In the genomic region with DNA sequence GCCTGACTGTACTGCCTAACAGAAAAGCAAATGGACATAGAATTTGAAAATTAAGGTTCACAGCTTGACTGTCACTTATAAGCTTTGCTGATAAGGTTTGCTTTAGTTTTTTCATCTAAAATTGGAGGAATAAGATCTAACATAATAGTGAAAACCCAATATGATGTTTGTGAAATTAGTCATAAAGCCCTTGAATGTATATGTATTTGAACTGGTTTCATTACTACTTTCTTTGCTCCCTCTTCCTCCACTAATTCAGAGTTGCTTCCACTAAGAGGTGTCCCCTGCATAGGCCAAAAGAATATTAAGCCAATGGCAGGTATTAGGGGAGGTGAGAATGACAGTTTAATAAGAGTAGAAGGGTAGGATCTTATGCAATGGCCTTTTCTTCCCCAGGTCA, we compare ENCODE assay signal across 23 cellular contexts.
"Had no signal": no experiment of that assay in that cellular context is flagged by ENCODE, and none has a peak within 500 bp of the region (broad histone marks: within the 10 kb centered on the region; RNA-seq: fewer than 3 reads in every experiment).

No MANE protein-coding gene starts in this region.

- H3K4me1 Mint-ChIP-seq: mesothelial cell of epicardium; naive B cell; stimulated activated naive B cell treated with anti-CD40 and anti-IgM and Interleukin-4, amounts not matched to agents 10 μg/mL and 1 μg/mL and 100 μg/mL, for 72 hours had no signal

- H3K4me1 ChIP-seq: left ventricle myocardium inferior, right atrium auricular region, right lobe of liver, tibial nerve, upper lobe of left lung, vagina had no signal

- H3K27me3 Mint-ChIP-seq: naive B cell; natural killer cell treated with Interleukin-12 subunit alpha and Interleukin-12 subunit beta and Interleukin-15 and Interleukin-18, amount 100 ng/mL, for 72 hours; progenitor cell of endocrine pancreas; stimulated activated naive B cell treated with anti-CD40 and anti-IgM and Interleukin-4, amounts not matched to agents 10 μg/mL and 1 μg/mL and 100 μg/mL, for 72 hours; stimulated activated naive CD8-positive, alpha-beta T cell treated with anti-CD3 and anti-CD28 coated beads, Interleukin-15, Interleukin-2, amounts not matched to agents 100 ng/mL and 50 ng/mL, for 24 hours had no signal

- H3K9me3 Mint-ChIP-seq: immature natural killer cell; naive B cell; natural killer cell treated with Interleukin-12 subunit alpha and Interleukin-12 subunit beta and Interleukin-15 and Interleukin-18, amount 100 ng/mL, for 72 hours; stimulated activated naive B cell treated with anti-CD40 and anti-IgM and Interleukin-4, amounts not matched to agents 10 μg/mL and 1 μg/mL and 100 μg/mL, for 72 hours; stimulated activated naive CD8-positive, alpha-beta T cell treated with anti-CD3 and anti-CD28 coated beads, Interleukin-15, Interleukin-2, amounts not matched to agents 100 ng/mL and 50 ng/mL, for 24 hours had no signal

- ATAC-seq: natural killer cell treated with Interleukin-12 subunit alpha and Interleukin-12 subunit beta and Interleukin-15 and Interleukin-18, amount 100 ng/mL, for 72 hours; right lobe of liver; stimulated activated naive B cell treated with anti-CD40 and anti-IgM and Interleukin-4, amounts not matched to agents 10 μg/mL and 1 μg/mL and 100 μg/mL, for 72 hours had no signal

- H3K27ac ChIP-seq: left ventricle myocardium inferior, ovary, right atrium auricular region, right lobe of liver, tibial nerve, upper lobe of left lung, vagina had no signal

- H3K27me3 ChIP-seq: ovary, right atrium auricular region, right lobe of liver, tibial nerve, upper lobe of left lung, vagina had no signal

- DNase-seq: hypothalamus; immature natural killer cell; left ventricle myocardium inferior; mesendoderm; naive B cell; ovary; right lobe of liver; stimulated activated CD4-positive, alpha-beta T cell treated with anti-CD3 and anti-CD28 coated beads, Interleukin-1b, Interleukin-23, amount 100 ng/mL, for 48 hours; stimulated activated CD4-positive, alpha-beta T cell treated with anti-CD3 and anti-CD28 coated beads, Interleukin-2, amount 100 ng/mL, for 48 hours; stimulated activated CD4-positive, alpha-beta T cell treated with anti-CD3 and anti-CD28 coated beads, Interleukin-4, amount 100 ng/mL, for 4 hours; stimulated activated CD8-positive, alpha-beta memory T cell treated with anti-CD3 and anti-CD28 coated beads, Interleukin-4, amount 100 ng/mL, for 48 hours; stimulated activated naive B cell treated with anti-CD40 and anti-IgM and Interleukin-4, amounts not matched to agents 10 μg/mL and 1 μg/mL and 100 μg/mL, for 72 hours; substantia nigra; upper lobe of left lung had no signal

- H3K9me3 ChIP-seq: left ventricle myocardium inferior, ovary, right atrium auricular region, right lobe of liver, tibial nerve, upper lobe of left lung, vagina had no signal

- H3K4me3 Mint-ChIP-seq: immature natural killer cell; mesothelial cell of epicardium; naive B cell; natural killer cell treated with Interleukin-12 subunit alpha and Interleukin-12 subunit beta and Interleukin-15 and Interleukin-18, amount 100 ng/mL, for 72 hours; stimulated activated naive B cell treated with anti-CD40 and anti-IgM and Interleukin-4, amounts not matched to agents 10 μg/mL and 1 μg/mL and 100 μg/mL, for 72 hours; stimulated activated naive CD8-positive, alpha-beta T cell treated with anti-CD3 and anti-CD28 coated beads, Interleukin-15, Interleukin-2, amounts not matched to agents 100 ng/mL and 50 ng/mL, for 24 hours had no signal

- H3K36me3 ChIP-seq: ovary had no signal

- H3K4me3 ChIP-seq: left ventricle myocardium inferior, lung, ovary, right atrium auricular region, right lobe of liver, smooth muscle cell, tibial nerve, upper lobe of left lung, vagina had no signal

- H3K27ac Mint-ChIP-seq: mesothelial cell of epicardium; natural killer cell treated with Interleukin-12 subunit alpha and Interleukin-12 subunit beta and Interleukin-15 and Interleukin-18, amount 100 ng/mL, for 72 hours; progenitor cell of endocrine pancreas; stimulated activated naive CD8-positive, alpha-beta T cell treated with anti-CD3 and anti-CD28 coated beads, Interleukin-15, Interleukin-2, amounts not matched to agents 100 ng/mL and 50 ng/mL, for 24 hours had no signal
